2 cellular contexts compared by ENCODE assay signal in genomic region chr3:36937492-36937891, GRCh38.
TF ChIP-seq lines count a peak whose summit lies in the region.

No MANE protein-coding gene starts in this region.

TF ChIP-seq in SK-N-SH, 30 proteins besides CTCF, POLR2A, EP300 and RAD21:
- TF ChIP-seq PBX3 (IDR thresholded peaks at IDR 0.05), result peak; percentile 33; the same call in 1 of the 2 replicates
- TF ChIP-seq RXRA (IDR thresholded peaks at IDR 0.05; ENCODE audit: borderline replicate concordance, low read depth), result no peak
- no peak for TF ChIP-seq ZBTB33 (IDR thresholded peaks at IDR 0.05; ENCODE audit: borderline replicate concordance, low read depth)

TF ChIP-seq in SK-N-SH treated with all-trans-retinoic acid at 6 μM for 48 hours, 23 proteins besides CTCF, POLR2A, EP300 and RAD21:
- TF ChIP-seq ZNF565 (CRISPR knock-in tag; conservative IDR thresholded peaks at IDR 0.05; ENCODE audit: low read depth), result no peak
- TF ChIP-seq ESRRG (CRISPR knock-in tag; IDR thresholded peaks at IDR 0.05), result no peak
- no peak for TF ChIP-seq BACH2 (CRISPR knock-in tag; IDR thresholded peaks at IDR 0.05; ENCODE audit: borderline replicate concordance)
- TF ChIP-seq ARNTL (CRISPR knock-in tag; IDR thresholded peaks at IDR 0.05; ENCODE audit: borderline replicate concordance, low read depth), result no peak
- no peak for TF ChIP-seq OSR1 (CRISPR knock-in tag; IDR thresholded peaks at IDR 0.05)
- TF ChIP-seq RARB (CRISPR knock-in tag; IDR thresholded peaks at IDR 0.05), result no peak
- TF ChIP-seq ZC3H10 (CRISPR knock-in tag; IDR thresholded peaks at IDR 0.05), result no peak
- TF ChIP-seq ZFP30 (CRISPR knock-in tag; IDR thresholded peaks at IDR 0.05), result no peak
- TF ChIP-seq CREB5 (CRISPR knock-in tag; IDR thresholded peaks at IDR 0.05; ENCODE audit: low read depth), result no peak
- TF ChIP-seq ZFP3 (CRISPR knock-in tag; IDR thresholded peaks at IDR 0.05), result no peak
- no peak for TF ChIP-seq PPARA (CRISPR knock-in tag; IDR thresholded peaks at IDR 0.05; ENCODE audit: borderline replicate concordance)
- TF ChIP-seq CSDC2 (CRISPR knock-in tag; IDR thresholded peaks at IDR 0.05), result no peak
- no peak for TF ChIP-seq ISL1 (CRISPR knock-in tag; IDR thresholded peaks at IDR 0.05)
TF ChIP-seq in SK-N-SH treated with all-trans-retinoic acid at 6 μM for 48 hours: peak in this region for 0.
